Comparison of ENCODE assay signal across 8 cellular contexts in the genomic region with DNA sequence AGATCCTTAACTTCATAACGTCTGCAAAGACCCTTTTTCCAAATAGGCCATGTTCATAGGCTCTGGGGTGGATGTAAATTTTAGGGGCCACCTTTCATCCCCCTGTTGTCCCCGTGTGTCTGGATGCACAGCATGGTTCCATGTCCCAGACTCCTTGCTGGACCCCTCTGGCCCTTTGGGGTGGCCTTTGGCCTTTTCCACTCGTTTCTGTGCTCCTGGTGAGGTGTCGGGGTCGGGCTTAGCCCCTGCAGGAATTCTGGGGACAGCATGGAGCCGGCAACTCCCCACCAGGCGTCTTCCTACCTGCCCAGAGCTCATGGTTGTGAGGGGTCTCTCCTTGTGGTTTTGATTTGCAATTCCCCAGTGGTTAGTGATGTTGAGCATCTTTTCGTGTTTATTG.
DNase-seq lines count a peak whose midpoint lies in the region; ATAC-seq and TF ChIP-seq lines count a peak whose summit lies in the region.

No MANE protein-coding gene starts in this region.

- ATAC-seq in T-helper 17 cell = no peak
- no peak for ATAC-seq in psoas muscle

- H3K9me3 ChIP-seq in T-helper 17 cell (ENCODE audit: control insufficient read depth, low read length, poor library complexity, severe bottlenecking) (no peaks in the 10 kb centered on the region), psoas muscle (no peaks in the 10 kb centered on the region)

- H3K4me3 ChIP-seq in GM06990 (replicated peaks; ENCODE audit: low read depth, low read length) = peak overlapping the region; percentile 79
- peak overlapping the region; percentile 45 for H3K4me3 ChIP-seq in fibroblast of mammary gland (ENCODE audit: control insufficient read depth, low read depth, low read length)
- no peak overlapping the region for H3K4me3 ChIP-seq in psoas muscle

- DNase-seq in GM06990 (ENCODE audit: extremely low read depth, insufficient read length) = no peak
- DNase-seq in T-helper 17 cell = no peak
- no peak for DNase-seq in fibroblast of mammary gland (ENCODE audit: low read depth)
- no peak for DNase-seq in psoas muscle
- DNase-seq in NCI-H1694 (lab: John Stamatoyannopoulos, UW) = no peak
- DNase-seq in DMS53 (lab: John Stamatoyannopoulos, UW) = no peak
- no peak for DNase-seq in NCI-H1417 treated with DMSO at 0.1 percent for 48 hours (lab: John Stamatoyannopoulos, UW)
- no peak for DNase-seq in NCI-H69 (lab: John Stamatoyannopoulos, UW)

- H3K36me3 ChIP-seq in GM06990 (ENCODE audit: control insufficient read depth, insufficient read depth, low read length) (no peaks in the 10 kb centered on the region; the same call in 1 of the 2 replicates), psoas muscle (ENCODE audit: insufficient read depth in 1 of 2, low read depth in 1 of 2) (no peaks in the 10 kb centered on the region)

- TF ChIP-seq CTCF in GM06990 (IDR thresholded peaks at IDR 0.05; ENCODE audit: insufficient read depth, low read length, poor library complexity, severe bottlenecking) (no peak), fibroblast of mammary gland (conservative IDR thresholded peaks at IDR 0.05; ENCODE audit: control insufficient read depth, insufficient read depth, low read depth, low read length) (no peak), psoas muscle (IDR thresholded peaks at IDR 0.05) (no peak)

- peak overlapping the region; percentile 94 for H3K27ac Mint-ChIP-seq in T-helper 17 cell

- intact Hi-C loops in psoas muscle (cut with DNase I) = loop anchor here in 1 of 2 donors (5.0 kb wide), 1 partner anchor 37 kb away; no protein-coding TSS in a partner anchor

- no peaks in the 10 kb centered on the region for H3K27me3 ChIP-seq in GM06990 (replicated peaks; ENCODE audit: control insufficient read depth, insufficient read depth, low read length)
- H3K27me3 ChIP-seq in psoas muscle (ENCODE audit: insufficient read depth in 3 of 3, low read length in 2 of 3) = no peaks in the 10 kb centered on the region

- H3K4me3 Mint-ChIP-seq in T-helper 17 cell = peak overlapping the region; percentile 81

- H3K27me3 Mint-ChIP-seq in T-helper 17 cell = no peaks in the 10 kb centered on the region

- H3K27ac ChIP-seq in psoas muscle = peak overlapping the region; percentile 88

- peaks cover 51% of the 10 kb centered on the region for H3K4me1 ChIP-seq in psoas muscle

- H3K4me1 Mint-ChIP-seq in T-helper 17 cell = peaks cover 47% of the 10 kb centered on the region

- no peaks in the 10 kb centered on the region for H3K36me3 Mint-ChIP-seq in T-helper 17 cell (ENCODE audit: low read depth)

- WGBS in psoas muscle, 3 donors = 92 to 93% (median 92%) methylated on average over 8 of the region's 8 CpGs
